ENCODE assay signal across 26 cellular contexts in genomic region chrX:108123591-108124366, GRCh38. TPM values are rescaled to one million over a fixed set of nuclear protein-coding genes. Genes with fewer than 3 reads are reported as not detected.
DNase-seq lines count a peak whose midpoint lies in the region; ATAC-seq and TF ChIP-seq lines count a peak whose summit lies in the region.
"Had no signal": no experiment of that assay in that cellular context is flagged by ENCODE, and none has a peak within 500 bp of the region (broad histone marks: within the 10 kb centered on the region; RNA-seq: fewer than 3 reads in every experiment).

No MANE protein-coding gene starts in this region.

- H3K4me1 Mint-ChIP-seq in MCF 10A (ENCODE audit: insufficient read depth, unreplicated experiment): peaks cover 17% of the 10 kb centered on the region
- H3K4me1 Mint-ChIP-seq: activated naive CD4-positive, alpha-beta T cell treated with anti-CD3 and anti-CD28 coated beads, Interleukin-2, amount 50 U/mL, for 24 hours; central memory CD8-positive, alpha-beta T cell had no signal

- no peak overlapping the region for H3K4me3 Mint-ChIP-seq in MCF 10A (ENCODE audit: unreplicated experiment)
- H3K4me3 Mint-ChIP-seq: activated naive CD4-positive, alpha-beta T cell treated with anti-CD3 and anti-CD28 coated beads, Interleukin-2, amount 50 U/mL, for 24 hours; activated T-cell treated with anti-CD3 and anti-CD28 coated beads, Interleukin-2, amount 50 U/mL, for 4 hours; CD8-positive, alpha-beta T cell; central memory CD8-positive, alpha-beta T cell; GM23338; neural crest cell had no signal

- peaks cover 11% of the 10 kb centered on the region for H3K36me3 Mint-ChIP-seq in MCF 10A (ENCODE audit: insufficient read depth, unreplicated experiment)

- dilution Hi-C loops in mammary epithelial cell (cut with HindIII; ENCODE audit: low sequenced_read_pairs): no loop called here

- peaks cover 87% of the 10 kb centered on the region for H3K27me3 Mint-ChIP-seq in MCF 10A (ENCODE audit: insufficient read depth, unreplicated experiment)
- H3K27me3 Mint-ChIP-seq: activated naive CD4-positive, alpha-beta T cell treated with anti-CD3 and anti-CD28 coated beads, Interleukin-2, amount 50 U/mL, for 24 hours; central memory CD8-positive, alpha-beta T cell had no signal

- H3K36me3 ChIP-seq in breast epithelium (no peaks in the 10 kb centered on the region), mammary epithelial cell (ENCODE audit: insufficient read depth, low read length) (no peaks in the 10 kb centered on the region), skeletal muscle tissue (ENCODE audit: control insufficient read depth in 3 of 3, insufficient read depth in 3 of 3, low read length in 3 of 3) (no peaks in the 10 kb centered on the region)
- H3K36me3 ChIP-seq: SJSA1 had no signal

- DNase-seq in MCF 10A (ENCODE audit: unreplicated experiment): no peak
- no peak for DNase-seq in breast epithelium (ENCODE audit: low spot score in 2 of 2)
- no peak for DNase-seq in mammary epithelial cell
- no peak for DNase-seq in left cardiac atrium
- DNase-seq in COLO829 (ENCODE audit: low spot score): no peak
- DNase-seq in GM13977 (ENCODE audit: low spot score): no peak
- no peak for DNase-seq in NCI-H1092 (lab: John Stamatoyannopoulos, UW)
- DNase-seq: activated CD4-positive, alpha-beta T cell treated with anti-CD3 and anti-CD28 coated beads for 4 hours; activated CD8-positive, alpha-beta memory T cell treated with anti-CD3 and anti-CD28 coated beads for 24 hours; activated T-cell treated with anti-CD3 and anti-CD28 coated beads, Interleukin-2, amount 50 U/mL, for 4 hours; AML-193; CD8-positive, alpha-beta T cell; GDM1; hippocampal formation; Kasumi-1; lower lobe of right lung; NCI-H1048; NCI-H187; NCI-H526 had no signal

- H3K9me3 ChIP-seq in breast epithelium (no peaks in the 10 kb centered on the region), mammary epithelial cell (replicated peaks; ENCODE audit: insufficient read depth, low read length) (no peaks in the 10 kb centered on the region), skeletal muscle tissue (ENCODE audit: control insufficient read depth in 3 of 3, low read length in 3 of 3) (no peaks in the 10 kb centered on the region)
- H3K9me3 ChIP-seq: lower lobe of right lung, SJSA1 had no signal

- TF ChIP-seq POLR2A in breast epithelium (IDR thresholded peaks at IDR 0.05): no peak

- peaks cover 0 to 38% of the 10 kb centered on the region in 2 donors for H3K27me3 ChIP-seq in breast epithelium
- no peaks in the 10 kb centered on the region for H3K27me3 ChIP-seq in mammary epithelial cell (ENCODE audit: insufficient read depth, low read length)
- no peaks in the 10 kb centered on the region for H3K27me3 ChIP-seq in skeletal muscle tissue (ENCODE audit: control insufficient read depth in 3 of 3, insufficient read depth in 3 of 3, low read length in 3 of 3)
- H3K27me3 ChIP-seq: SJSA1 had no signal

- H3K4me1 ChIP-seq in breast epithelium (peaks cover 0 to 4% of the 10 kb centered on the region in 2 donors), mammary epithelial cell (ENCODE audit: insufficient read depth, low read length) (peaks cover 22% of the 10 kb centered on the region), skeletal muscle tissue (ENCODE audit: control insufficient read depth in 3 of 3, insufficient read depth in 3 of 3, low read length in 3 of 3) (peaks cover 7 to 20% (median 13%) of the 10 kb centered on the region in 3 donors)

- BruUV-seq in MCF 10A (replicated peaks; lab: Mats Ljungman, UMichigan) (no TSS peak), mammary epithelial cell (replicated peaks; lab: Mats Ljungman, UMichigan) (no TSS peak)

- TF ChIP-seq CTCF in MCF 10A (IDR thresholded peaks at IDR 0.05; ENCODE audit: unreplicated experiment) (no peak), breast epithelium (IDR thresholded peaks at IDR 0.05) (no peak), mammary epithelial cell (conservative IDR thresholded peaks at IDR 0.05 in 1 of 2, IDR thresholded peaks at IDR 0.05 in 1 of 2; ENCODE audit: extremely low read depth in 1 of 2, insufficient read depth in 1 of 2, low read depth in 1 of 2, low read length in 2 of 2) (no peak), GM13977 (IDR thresholded peaks at IDR 0.05; ENCODE audit: extremely low read depth, insufficient read depth, missing control alignments) (no peak)

- ATAC-seq in left cardiac atrium: peak; percentile 73 to 76
- ATAC-seq: activated T-cell treated with anti-CD3 and anti-CD28 coated beads, Interleukin-2, amount 50 U/mL, for 4 hours; CD8-positive, alpha-beta T cell; GM23338; lower lobe of right lung had no signal

- H2AFZ ChIP-seq in mammary epithelial cell (ENCODE audit: low read depth, low read length): peak overlapping the region; percentile 31
- H2AFZ ChIP-seq: GM23338 had no signal

- in situ Hi-C loops in mammary epithelial cell (cut with MboI; ENCODE audit: low sequenced_read_pairs in 2 of 2): no loop called here
- in situ Hi-C loops in GM13977 (cut with MboI; ENCODE audit: low pct_unique_long_range_greater_than_20kb, low sequenced_read_pairs, unreplicated experiment): no loop called here

- H3K27ac Mint-ChIP-seq in MCF 10A (ENCODE audit: low read depth, unreplicated experiment): peak overlapping the region; percentile 92
- H3K27ac Mint-ChIP-seq: activated naive CD4-positive, alpha-beta T cell treated with anti-CD3 and anti-CD28 coated beads, Interleukin-2, amount 50 U/mL, for 24 hours; CD8-positive, alpha-beta T cell; GM23338 had no signal

- peak overlapping the region; percentile 66 for H3K4me2 ChIP-seq in mammary epithelial cell (ENCODE audit: insufficient read depth, low read depth, low read length)
- H3K4me2 ChIP-seq: GM23338 had no signal

- no peaks in the 10 kb centered on the region for H3K9me3 Mint-ChIP-seq in MCF 10A (ENCODE audit: unreplicated experiment)
- H3K9me3 Mint-ChIP-seq: activated naive CD4-positive, alpha-beta T cell treated with anti-CD3 and anti-CD28 coated beads, Interleukin-2, amount 50 U/mL, for 24 hours; activated T-cell treated with anti-CD3 and anti-CD28 coated beads, Interleukin-2, amount 50 U/mL, for 4 hours; CD8-positive, alpha-beta T cell; central memory CD8-positive, alpha-beta T cell; GM23338 had no signal

- no peak overlapping the region for H3K27ac ChIP-seq in breast epithelium
- H3K27ac ChIP-seq in mammary epithelial cell (ENCODE audit: insufficient read depth, low read depth, low read length): peak overlapping the region; percentile 49
- peak overlapping the region; percentile 61 for H3K27ac ChIP-seq in skeletal muscle tissue (ENCODE audit: low read depth, low read length)
- H3K27ac ChIP-seq: dorsolateral prefrontal cortex, lower lobe of right lung had no signal

- H3K79me2 ChIP-seq in mammary epithelial cell (ENCODE audit: insufficient read depth, low read length): no peaks in the 10 kb centered on the region

- intact Hi-C loops in MCF 10A (cut with micrococcal nuclease): no loop called here
- intact Hi-C loops in breast epithelium (cut with DNase I; ENCODE audit: low total_unique reads): no loop called here
- intact Hi-C loops in mammary epithelial cell (cut with micrococcal nuclease): no loop called here
- intact Hi-C loops in left cardiac atrium (cut with DNase I): no loop called here

- no peaks in the 10 kb centered on the region for H4K20me1 ChIP-seq in mammary epithelial cell (ENCODE audit: insufficient read depth, low read length)

- no peak overlapping the region for H3K4me3 ChIP-seq in breast epithelium
- no peak overlapping the region for H3K4me3 ChIP-seq in mammary epithelial cell (replicated peaks in 1 of 3; ENCODE audit: insufficient read depth in 1 of 3, low read depth in 2 of 3, low read length in 3 of 3)
- H3K4me3 ChIP-seq in skeletal muscle tissue (ENCODE audit: low read length in 3 of 3): no peak overlapping the region
- H3K4me3 ChIP-seq: dorsolateral prefrontal cortex, GM23338, lower lobe of right lung, SJSA1 had no signal

- POLR2A ChIA-PET in MCF 10A (lab: Yijun Ruan, JAX): interaction anchor here (0.6 to 4.5 kb wide), 5 partner anchors 13 to 1572 kb away, joined by 3 to 61 read pairs (median 4); partner anchors contain the start of genes ATG4A and PSMD10

- WGBS in mammary epithelial cell (ENCODE audit: low coverage, missing lambda C conversion rate): 63% methylated on average over 3 of the region's 3 CpGs

- CTCF ChIA-PET in MCF 10A (lab: Yijun Ruan, JAX): interaction anchor here (0.7 to 2.7 kb wide), 3 partner anchors 16 to 101 kb away, joined by 3 to 9 read pairs (median 3); no protein-coding TSS in a partner anchor
- CTCF ChIA-PET in mammary epithelial cell (lab: Charles Lee; ENCODE audit: low non-redundant PET): no interaction called here

- H3K9ac ChIP-seq in mammary epithelial cell (ENCODE audit: insufficient read depth, low read length) (no peak overlapping the region), skeletal muscle tissue (ENCODE audit: low read depth in 1 of 3, low read length in 3 of 3) (no peak overlapping the region)

RNA-seq across cellular contexts. Expression of gene ATG4A, which starts 32.2 kb away (rescaled TPM):
- 7.3 and 11.7 TPM in 2 replicates for total RNA-seq in MCF 10A (2022)
- total RNA-seq in breast epithelium: 10 to 100 TPM in 2 of 3 donors, 1 to 10 TPM in 1; 9.8 to 12.5 (median 10.2) TPM
- 10 to 100 TPM; 10.1 to 19.0 TPM for total RNA-seq in mammary epithelial cell
- 10.6 TPM for polyA plus RNA-seq in mammary epithelial cell
- 8.3 TPM for polyA minus RNA-seq in mammary epithelial cell
- 10 to 100 TPM; 17.2 to 18.1 TPM for total RNA-seq in left cardiac atrium
- total RNA-seq in skeletal muscle tissue: 18.3 TPM

RNA-seq across cellular contexts. Expression of gene PSMD10, which starts 32.4 kb away (rescaled TPM):
- total RNA-seq in MCF 10A (2022): 52.6 and 80.8 TPM in 2 replicates
- total RNA-seq in breast epithelium: 10 to 100 TPM; 36.1 to 39.0 (median 38.6) TPM
- 10 to 100 TPM; 44.3 to 69.0 TPM for total RNA-seq in mammary epithelial cell
- polyA plus RNA-seq in mammary epithelial cell: 64.5 TPM
- polyA minus RNA-seq in mammary epithelial cell: 13.8 TPM
- total RNA-seq in left cardiac atrium: 10 to 100 TPM; 23.8 to 27.6 TPM
- 57.9 TPM for total RNA-seq in skeletal muscle tissue

Comparison
In these comparisons a context has a peak if more than half of its experiments do, and no peak if none do; other contexts are left out.
1. H3K27ac ChIP-seq: peak in mammary epithelial cell (single experiment) and skeletal muscle tissue (single experiment); none in breast epithelium (0 of 2).